1 cellular context compared by ENCODE assay signal in the genomic region with DNA sequence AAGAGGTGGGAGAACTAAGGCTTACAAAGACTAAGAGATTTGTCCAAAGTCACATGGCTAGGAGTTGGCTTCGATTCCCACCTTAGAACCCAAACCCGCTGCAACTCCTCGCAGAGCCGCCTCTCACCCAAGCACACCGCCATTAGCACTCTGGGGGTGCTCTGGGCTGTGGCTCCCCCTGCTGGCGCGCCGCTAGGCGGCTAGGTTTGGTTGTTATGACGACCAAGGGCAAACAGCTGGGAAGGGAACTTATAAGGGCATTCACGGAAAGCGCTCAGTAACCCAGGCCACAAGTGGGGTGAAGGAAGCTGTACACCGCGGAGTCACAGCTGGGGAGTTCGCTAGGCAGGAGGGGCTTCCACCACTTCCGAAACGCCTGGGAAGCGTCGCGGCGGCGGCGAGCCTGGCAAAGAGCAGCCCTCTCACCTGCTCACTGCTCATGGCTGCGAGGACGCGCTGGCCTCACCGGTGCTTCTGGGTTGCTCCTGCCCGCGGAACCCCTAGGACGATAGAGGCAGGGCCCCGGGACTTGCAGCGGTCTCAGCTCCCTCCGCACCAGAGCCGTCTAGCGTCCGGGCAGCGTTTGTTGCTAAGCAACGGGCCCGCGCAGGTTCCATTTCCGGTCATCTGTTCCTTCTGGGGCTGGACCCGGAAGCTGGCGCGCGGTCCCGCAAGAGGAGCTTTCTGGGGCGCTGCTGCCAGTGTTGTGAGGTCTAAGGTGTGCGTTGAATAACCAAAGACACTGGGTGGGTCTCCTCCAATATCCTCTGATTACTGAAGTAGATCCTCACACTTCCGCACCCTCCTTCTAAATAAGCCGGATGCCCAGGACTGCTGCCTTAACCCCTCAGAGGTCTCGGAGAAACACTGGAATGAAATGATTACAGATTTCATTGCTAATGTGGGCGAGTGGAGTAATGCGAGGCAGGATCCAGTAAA.
TF ChIP-seq lines count a peak whose summit lies in the region.

A gene (minus strand): TSS at position 567 of the 939 bp plus-strand sequence. CDS start 126 bp downstream, at position 441.

TF ChIP-seq in HepG2, 621 proteins besides CTCF, POLR2A, EP300 and RAD21 (continued from another document and continues in another):
- TF ChIP-seq, protein P1, sequence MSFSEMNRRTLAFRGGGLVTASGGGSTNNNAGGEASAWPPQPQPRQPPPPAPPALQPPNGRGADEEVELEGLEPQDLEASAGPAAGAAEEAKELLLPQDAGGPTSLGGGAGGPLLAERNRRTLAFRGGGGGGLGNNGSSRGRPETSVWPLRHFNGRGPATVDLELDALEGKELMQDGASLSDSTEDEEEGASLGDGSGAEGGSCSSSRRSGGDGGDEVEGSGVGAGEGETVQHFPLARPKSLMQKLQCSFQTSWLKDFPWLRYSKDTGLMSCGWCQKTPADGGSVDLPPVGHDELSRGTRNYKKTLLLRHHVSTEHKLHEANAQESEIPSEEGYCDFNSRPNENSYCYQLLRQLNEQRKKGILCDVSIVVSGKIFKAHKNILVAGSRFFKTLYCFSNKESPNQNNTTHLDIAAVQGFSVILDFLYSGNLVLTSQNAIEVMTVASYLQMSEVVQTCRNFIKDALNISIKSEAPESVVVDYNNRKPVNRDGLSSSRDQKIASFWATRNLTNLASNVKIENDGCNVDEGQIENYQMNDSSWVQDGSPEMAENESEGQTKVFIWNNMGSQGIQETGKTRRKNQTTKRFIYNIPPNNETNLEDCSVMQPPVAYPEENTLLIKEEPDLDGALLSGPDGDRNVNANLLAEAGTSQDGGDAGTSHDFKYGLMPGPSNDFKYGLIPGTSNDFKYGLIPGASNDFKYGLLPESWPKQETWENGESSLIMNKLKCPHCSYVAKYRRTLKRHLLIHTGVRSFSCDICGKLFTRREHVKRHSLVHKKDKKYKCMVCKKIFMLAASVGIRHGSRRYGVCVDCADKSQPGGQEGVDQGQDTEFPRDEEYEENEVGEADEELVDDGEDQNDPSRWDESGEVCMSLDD (CRISPR knock-in tag; IDR thresholded peaks at IDR 0.05; ENCODE audit: borderline replicate concordance), result peak; percentile 30; the same call in 1 of the 2 replicates
- TF ChIP-seq ZNF446 (CRISPR knock-in tag; IDR thresholded peaks at IDR 0.05) (no peak), CCAR2 (optimal IDR thresholded peaks at IDR 0.05; ENCODE audit: low read depth, low read length) (no peak), ZNF350 (CRISPR knock-in tag; IDR thresholded peaks at IDR 0.05; ENCODE audit: borderline replicate concordance, low read depth) (peak; percentile 83; the same call in 1 of the 2 replicates), CEBPB (IDR thresholded peaks at IDR 0.05; ENCODE audit: borderline replicate concordance, low read depth, low read length) (no peak), KDM5A (IDR thresholded peaks at IDR 0.05; ENCODE audit: borderline replicate concordance, low read length) (no peak), ELF1 (CRISPR knock-in tag; IDR thresholded peaks at IDR 0.05) (peak; percentile 96), TGIF2 (CRISPR knock-in tag; IDR thresholded peaks at IDR 0.05) (peak; percentile 53; the same call in 1 of the 2 replicates), ZNF703 (CRISPR knock-in tag; IDR thresholded peaks at IDR 0.05; ENCODE audit: borderline replicate concordance) (no peak), REPIN1 (CRISPR knock-in tag; IDR thresholded peaks at IDR 0.05; ENCODE audit: borderline replicate concordance, low read depth) (peak; percentile 72; the same call in 1 of the 2 replicates), ATM (IDR thresholded peaks at IDR 0.05; ENCODE audit: borderline replicate concordance) (no peak), ZNF3 (CRISPR knock-in tag; IDR thresholded peaks at IDR 0.05) (no peak), KMT2B (CRISPR knock-in tag; IDR thresholded peaks at IDR 0.05) (no peak; the same call in 1 of the 2 replicates), ZNF382 (CRISPR knock-in tag; IDR thresholded peaks at IDR 0.05; ENCODE audit: borderline replicate concordance) (no peak), ZZZ3 (CRISPR knock-in tag; IDR thresholded peaks at IDR 0.05; ENCODE audit: borderline replicate concordance) (no peak), HHEX (CRISPR knock-in tag; IDR thresholded peaks at IDR 0.05) (no peak), NAIF1 (CRISPR knock-in tag; IDR thresholded peaks at IDR 0.05; ENCODE audit: borderline replicate concordance) (peak; percentile 84), ZNF331 (CRISPR knock-in tag; IDR thresholded peaks at IDR 0.05) (peak; percentile 75; the same call in 1 of the 2 replicates), FOXM1 (CRISPR knock-in tag; IDR thresholded peaks at IDR 0.05) (no peak), ZBTB7A (CRISPR knock-in tag; IDR thresholded peaks at IDR 0.05) (no peak), STAT5B (CRISPR knock-in tag; IDR thresholded peaks at IDR 0.05) (no peak), SMARCC2 (IDR thresholded peaks at IDR 0.05) (no peak), FOXA1 (IDR thresholded peaks at IDR 0.05) (no peak), FOXA1 (CRISPR knock-in tag; IDR thresholded peaks at IDR 0.05) (no peak; the same call in 1 of the 2 replicates), CBX1 (IDR thresholded peaks at IDR 0.05; ENCODE audit: low read depth) (no peak), ETV6 (CRISPR knock-in tag; conservative IDR thresholded peaks at IDR 0.05) (peak; percentile 37), THAP11 (CRISPR knock-in tag; IDR thresholded peaks at IDR 0.05) (peak; percentile 32)
- TF ChIP-seq, protein P2, sequence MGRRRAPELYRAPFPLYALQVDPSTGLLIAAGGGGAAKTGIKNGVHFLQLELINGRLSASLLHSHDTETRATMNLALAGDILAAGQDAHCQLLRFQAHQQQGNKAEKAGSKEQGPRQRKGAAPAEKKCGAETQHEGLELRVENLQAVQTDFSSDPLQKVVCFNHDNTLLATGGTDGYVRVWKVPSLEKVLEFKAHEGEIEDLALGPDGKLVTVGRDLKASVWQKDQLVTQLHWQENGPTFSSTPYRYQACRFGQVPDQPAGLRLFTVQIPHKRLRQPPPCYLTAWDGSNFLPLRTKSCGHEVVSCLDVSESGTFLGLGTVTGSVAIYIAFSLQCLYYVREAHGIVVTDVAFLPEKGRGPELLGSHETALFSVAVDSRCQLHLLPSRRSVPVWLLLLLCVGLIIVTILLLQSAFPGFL (CRISPR knock-in tag; IDR thresholded peaks at IDR 0.05), result no peak
- TF ChIP-seq, protein P3, sequence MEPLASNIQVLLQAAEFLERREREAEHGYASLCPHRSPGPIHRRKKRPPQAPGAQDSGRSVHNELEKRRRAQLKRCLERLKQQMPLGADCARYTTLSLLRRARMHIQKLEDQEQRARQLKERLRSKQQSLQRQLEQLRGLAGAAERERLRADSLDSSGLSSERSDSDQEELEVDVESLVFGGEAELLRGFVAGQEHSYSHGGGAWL (CRISPR knock-in tag; IDR thresholded peaks at IDR 0.05), result peak; percentile 50; the same call in 1 of the 2 replicates
- TF ChIP-seq, protein P4, sequence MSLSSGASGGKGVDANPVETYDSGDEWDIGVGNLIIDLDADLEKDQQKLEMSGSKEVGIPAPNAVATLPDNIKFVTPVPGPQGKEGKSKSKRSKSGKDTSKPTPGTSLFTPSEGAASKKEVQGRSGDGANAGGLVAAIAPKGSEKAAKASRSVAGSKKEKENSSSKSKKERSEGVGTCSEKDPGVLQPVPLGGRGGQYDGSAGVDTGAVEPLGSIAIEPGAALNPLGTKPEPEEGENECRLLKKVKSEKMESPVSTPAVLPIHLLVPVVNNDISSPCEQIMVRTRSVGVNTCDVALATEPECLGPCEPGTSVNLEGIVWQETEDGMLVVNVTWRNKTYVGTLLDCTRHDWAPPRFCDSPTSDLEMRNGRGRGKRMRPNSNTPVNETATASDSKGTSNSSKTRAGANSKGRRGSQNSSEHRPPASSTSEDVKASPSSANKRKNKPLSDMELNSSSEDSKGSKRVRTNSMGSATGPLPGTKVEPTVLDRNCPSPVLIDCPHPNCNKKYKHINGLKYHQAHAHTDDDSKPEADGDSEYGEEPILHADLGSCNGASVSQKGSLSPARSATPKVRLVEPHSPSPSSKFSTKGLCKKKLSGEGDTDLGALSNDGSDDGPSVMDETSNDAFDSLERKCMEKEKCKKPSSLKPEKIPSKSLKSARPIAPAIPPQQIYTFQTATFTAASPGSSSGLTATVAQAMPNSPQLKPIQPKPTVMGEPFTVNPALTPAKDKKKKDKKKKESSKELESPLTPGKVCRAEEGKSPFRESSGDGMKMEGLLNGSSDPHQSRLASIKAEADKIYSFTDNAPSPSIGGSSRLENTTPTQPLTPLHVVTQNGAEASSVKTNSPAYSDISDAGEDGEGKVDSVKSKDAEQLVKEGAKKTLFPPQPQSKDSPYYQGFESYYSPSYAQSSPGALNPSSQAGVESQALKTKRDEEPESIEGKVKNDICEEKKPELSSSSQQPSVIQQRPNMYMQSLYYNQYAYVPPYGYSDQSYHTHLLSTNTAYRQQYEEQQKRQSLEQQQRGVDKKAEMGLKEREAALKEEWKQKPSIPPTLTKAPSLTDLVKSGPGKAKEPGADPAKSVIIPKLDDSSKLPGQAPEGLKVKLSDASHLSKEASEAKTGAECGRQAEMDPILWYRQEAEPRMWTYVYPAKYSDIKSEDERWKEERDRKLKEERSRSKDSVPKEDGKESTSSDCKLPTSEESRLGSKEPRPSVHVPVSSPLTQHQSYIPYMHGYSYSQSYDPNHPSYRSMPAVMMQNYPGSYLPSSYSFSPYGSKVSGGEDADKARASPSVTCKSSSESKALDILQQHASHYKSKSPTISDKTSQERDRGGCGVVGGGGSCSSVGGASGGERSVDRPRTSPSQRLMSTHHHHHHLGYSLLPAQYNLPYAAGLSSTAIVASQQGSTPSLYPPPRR (CRISPR knock-in tag; IDR thresholded peaks at IDR 0.05; ENCODE audit: borderline replicate concordance), result 0 out of 2 replicates have a peak, but pooled peaks have one; percentile 20
- TF ChIP-seq, protein P5, sequence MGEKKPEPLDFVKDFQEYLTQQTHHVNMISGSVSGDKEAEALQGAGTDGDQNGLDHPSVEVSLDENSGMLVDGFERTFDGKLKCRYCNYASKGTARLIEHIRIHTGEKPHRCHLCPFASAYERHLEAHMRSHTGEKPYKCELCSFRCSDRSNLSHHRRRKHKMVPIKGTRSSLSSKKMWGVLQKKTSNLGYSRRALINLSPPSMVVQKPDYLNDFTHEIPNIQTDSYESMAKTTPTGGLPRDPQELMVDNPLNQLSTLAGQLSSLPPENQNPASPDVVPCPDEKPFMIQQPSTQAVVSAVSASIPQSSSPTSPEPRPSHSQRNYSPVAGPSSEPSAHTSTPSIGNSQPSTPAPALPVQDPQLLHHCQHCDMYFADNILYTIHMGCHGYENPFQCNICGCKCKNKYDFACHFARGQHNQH (CRISPR knock-in tag; IDR thresholded peaks at IDR 0.05), result peak; percentile 17; the same call in 1 of the 2 replicates
- TF ChIP-seq, protein P6, sequence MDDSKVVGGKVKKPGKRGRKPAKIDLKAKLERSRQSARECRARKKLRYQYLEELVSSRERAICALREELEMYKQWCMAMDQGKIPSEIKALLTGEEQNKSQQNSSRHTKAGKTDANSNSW (CRISPR knock-in tag; IDR thresholded peaks at IDR 0.05; ENCODE audit: borderline replicate concordance), result 0 out of 2 replicates have a peak, but pooled peaks have one; percentile 27
- TF ChIP-seq, protein P7, sequence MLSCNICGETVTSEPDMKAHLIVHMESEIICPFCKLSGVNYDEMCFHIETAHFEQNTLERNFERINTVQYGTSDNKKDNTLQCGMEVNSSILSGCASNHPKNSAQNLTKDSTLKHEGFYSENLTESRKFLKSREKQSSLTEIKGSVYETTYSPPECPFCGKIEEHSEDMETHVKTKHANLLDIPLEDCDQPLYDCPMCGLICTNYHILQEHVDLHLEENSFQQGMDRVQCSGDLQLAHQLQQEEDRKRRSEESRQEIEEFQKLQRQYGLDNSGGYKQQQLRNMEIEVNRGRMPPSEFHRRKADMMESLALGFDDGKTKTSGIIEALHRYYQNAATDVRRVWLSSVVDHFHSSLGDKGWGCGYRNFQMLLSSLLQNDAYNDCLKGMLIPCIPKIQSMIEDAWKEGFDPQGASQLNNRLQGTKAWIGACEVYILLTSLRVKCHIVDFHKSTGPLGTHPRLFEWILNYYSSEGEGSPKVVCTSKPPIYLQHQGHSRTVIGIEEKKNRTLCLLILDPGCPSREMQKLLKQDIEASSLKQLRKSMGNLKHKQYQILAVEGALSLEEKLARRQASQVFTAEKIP (CRISPR knock-in tag; IDR thresholded peaks at IDR 0.05; ENCODE audit: borderline replicate concordance), result no peak
- TF ChIP-seq, protein P8, sequence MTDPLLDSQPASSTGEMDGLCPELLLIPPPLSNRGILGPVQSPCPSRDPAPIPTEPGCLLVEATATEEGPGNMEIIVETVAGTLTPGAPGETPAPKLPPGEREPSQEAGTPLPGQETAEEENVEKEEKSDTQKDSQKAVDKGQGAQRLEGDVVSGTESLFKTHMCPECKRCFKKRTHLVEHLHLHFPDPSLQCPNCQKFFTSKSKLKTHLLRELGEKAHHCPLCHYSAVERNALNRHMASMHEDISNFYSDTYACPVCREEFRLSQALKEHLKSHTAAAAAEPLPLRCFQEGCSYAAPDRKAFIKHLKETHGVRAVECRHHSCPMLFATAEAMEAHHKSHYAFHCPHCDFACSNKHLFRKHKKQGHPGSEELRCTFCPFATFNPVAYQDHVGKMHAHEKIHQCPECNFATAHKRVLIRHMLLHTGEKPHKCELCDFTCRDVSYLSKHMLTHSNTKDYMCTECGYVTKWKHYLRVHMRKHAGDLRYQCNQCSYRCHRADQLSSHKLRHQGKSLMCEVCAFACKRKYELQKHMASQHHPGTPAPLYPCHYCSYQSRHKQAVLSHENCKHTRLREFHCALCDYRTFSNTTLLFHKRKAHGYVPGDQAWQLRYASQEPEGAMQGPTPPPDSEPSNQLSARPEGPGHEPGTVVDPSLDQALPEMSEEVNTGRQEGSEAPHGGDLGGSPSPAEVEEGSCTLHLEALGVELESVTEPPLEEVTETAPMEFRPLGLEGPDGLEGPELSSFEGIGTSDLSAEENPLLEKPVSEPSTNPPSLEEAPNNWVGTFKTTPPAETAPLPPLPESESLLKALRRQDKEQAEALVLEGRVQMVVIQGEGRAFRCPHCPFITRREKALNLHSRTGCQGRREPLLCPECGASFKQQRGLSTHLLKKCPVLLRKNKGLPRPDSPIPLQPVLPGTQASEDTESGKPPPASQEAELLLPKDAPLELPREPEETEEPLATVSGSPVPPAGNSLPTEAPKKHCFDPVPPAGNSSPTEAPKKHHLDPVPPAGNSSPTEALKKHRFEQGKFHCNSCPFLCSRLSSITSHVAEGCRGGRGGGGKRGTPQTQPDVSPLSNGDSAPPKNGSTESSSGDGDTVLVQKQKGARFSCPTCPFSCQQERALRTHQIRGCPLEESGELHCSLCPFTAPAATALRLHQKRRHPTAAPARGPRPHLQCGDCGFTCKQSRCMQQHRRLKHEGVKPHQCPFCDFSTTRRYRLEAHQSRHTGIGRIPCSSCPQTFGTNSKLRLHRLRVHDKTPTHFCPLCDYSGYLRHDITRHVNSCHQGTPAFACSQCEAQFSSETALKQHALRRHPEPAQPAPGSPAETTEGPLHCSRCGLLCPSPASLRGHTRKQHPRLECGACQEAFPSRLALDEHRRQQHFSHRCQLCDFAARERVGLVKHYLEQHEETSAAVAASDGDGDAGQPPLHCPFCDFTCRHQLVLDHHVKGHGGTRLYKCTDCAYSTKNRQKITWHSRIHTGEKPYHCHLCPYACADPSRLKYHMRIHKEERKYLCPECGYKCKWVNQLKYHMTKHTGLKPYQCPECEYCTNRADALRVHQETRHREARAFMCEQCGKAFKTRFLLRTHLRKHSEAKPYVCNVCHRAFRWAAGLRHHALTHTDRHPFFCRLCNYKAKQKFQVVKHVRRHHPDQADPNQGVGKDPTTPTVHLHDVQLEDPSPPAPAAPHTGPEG (CRISPR knock-in tag; IDR thresholded peaks at IDR 0.05), result no peak
- TF ChIP-seq, protein P9, sequence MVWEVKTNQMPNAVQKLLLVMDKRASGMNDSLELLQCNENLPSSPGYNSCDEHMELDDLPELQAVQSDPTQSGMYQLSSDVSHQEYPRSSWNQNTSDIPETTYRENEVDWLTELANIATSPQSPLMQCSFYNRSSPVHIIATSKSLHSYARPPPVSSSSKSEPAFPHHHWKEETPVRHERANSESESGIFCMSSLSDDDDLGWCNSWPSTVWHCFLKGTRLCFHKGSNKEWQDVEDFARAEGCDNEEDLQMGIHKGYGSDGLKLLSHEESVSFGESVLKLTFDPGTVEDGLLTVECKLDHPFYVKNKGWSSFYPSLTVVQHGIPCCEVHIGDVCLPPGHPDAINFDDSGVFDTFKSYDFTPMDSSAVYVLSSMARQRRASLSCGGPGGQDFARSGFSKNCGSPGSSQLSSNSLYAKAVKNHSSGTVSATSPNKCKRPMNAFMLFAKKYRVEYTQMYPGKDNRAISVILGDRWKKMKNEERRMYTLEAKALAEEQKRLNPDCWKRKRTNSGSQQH (CRISPR knock-in tag; IDR thresholded peaks at IDR 0.05; ENCODE audit: low read depth), result no peak
